In the genomic region with DNA sequence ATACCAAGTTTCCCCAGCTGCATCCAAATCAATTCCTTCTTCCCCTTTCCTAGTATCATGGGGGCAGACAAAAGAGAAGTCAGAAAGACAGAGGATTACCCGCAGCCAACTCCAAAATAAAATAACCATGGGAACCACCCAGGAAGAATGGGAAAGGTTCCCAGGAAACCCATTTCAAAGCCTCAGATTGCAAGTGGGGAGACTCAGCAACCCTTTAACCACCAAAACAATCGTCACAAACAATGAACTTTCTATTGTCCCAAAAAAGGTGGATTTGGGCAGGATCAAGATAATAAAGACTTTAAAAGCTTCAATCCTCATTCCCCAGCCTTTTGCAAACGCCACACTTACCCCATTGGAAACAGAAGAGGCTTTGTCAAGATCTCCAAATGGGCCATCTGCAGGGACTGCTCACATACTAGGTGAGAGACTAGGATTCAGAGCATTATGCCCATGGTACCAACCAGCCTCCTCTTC, we compare ENCODE assay signal across 16 cellular contexts.
"Had no signal": no experiment of that assay in that cellular context is flagged by ENCODE, and none has a peak within 500 bp of the region (broad histone marks: within the 10 kb centered on the region; RNA-seq: fewer than 3 reads in every experiment).

No MANE protein-coding gene starts in this region.

- H3K4me3 ChIP-seq: body of pancreas, gastrocnemius medialis, left lung, thyroid gland, uterus had no signal

- H3K4me3 Mint-ChIP-seq: activated CD4-positive, alpha-beta memory T cell treated with anti-CD3 and anti-CD28 coated beads, Interleukin-2, amount 10 ng/mL, durations not matched to agents 7 days and 5 days; activated naive CD8-positive, alpha-beta T cell; T-helper 2 cell treated with Interferon-gamma antibody and Interleukin-4, amounts not matched to agents 5 μg/mL and 100 μg/mL, for 36 hours had no signal

- H3K27ac Mint-ChIP-seq: activated CD4-positive, alpha-beta memory T cell treated with anti-CD3 and anti-CD28 coated beads, Interleukin-2, amount 10 ng/mL, durations not matched to agents 7 days and 5 days; activated naive CD8-positive, alpha-beta T cell; progenitor cell of endocrine pancreas; T-helper 2 cell treated with Interferon-gamma antibody and Interleukin-4, amounts not matched to agents 5 μg/mL and 100 μg/mL, for 36 hours had no signal

- H3K27ac ChIP-seq: body of pancreas, gastrocnemius medialis, left lung, thyroid gland, uterus had no signal

- H3K36me3 ChIP-seq: gastrocnemius medialis, left lung, thyroid gland, uterus had no signal

- ATAC-seq: body of pancreas, gastrocnemius medialis, left lung had no signal

- H3K27me3 ChIP-seq: body of pancreas, thyroid gland, uterus had no signal

- DNase-seq: activated CD4-positive, alpha-beta memory T cell treated with anti-CD3 and anti-CD28 coated beads, Interleukin-2, amount 10 ng/mL, durations not matched to agents 7 days and 5 days; activated CD4-positive, alpha-beta T cell treated with anti-CD3 and anti-CD28 coated beads for 36 hours; body of pancreas; central memory CD4-positive, alpha-beta T cell; gastrocnemius medialis; left lung; midbrain; stimulated activated CD4-positive, alpha-beta T cell treated with anti-CD3 and anti-CD28 coated beads, Interleukin-12 subunit alpha, Interleukin-12 subunit beta, amount 100 ng/mL, for 4 hours; stimulated activated CD4-positive, alpha-beta T cell treated with anti-CD3 and anti-CD28 coated beads, Interleukin-1b, Interleukin-23, amount 100 ng/mL, for 48 hours; stimulated activated CD8-positive, alpha-beta memory T cell treated with anti-CD3 and anti-CD28 coated beads, Interleukin-4, amount 100 ng/mL, for 48 hours; stimulated activated naive CD4-positive, alpha-beta T cell; thyroid gland; uterus had no signal

- H3K9me3 ChIP-seq: body of pancreas, gastrocnemius medialis, left lung, thyroid gland, uterus had no signal

- H3K4me1 ChIP-seq: gastrocnemius medialis, thyroid gland, uterus had no signal

- H3K9me3 Mint-ChIP-seq: activated CD4-positive, alpha-beta memory T cell treated with anti-CD3 and anti-CD28 coated beads, Interleukin-2, amount 10 ng/mL, durations not matched to agents 7 days and 5 days; T-helper 2 cell treated with Interferon-gamma antibody and Interleukin-4, amounts not matched to agents 5 μg/mL and 100 μg/mL, for 36 hours had no signal

- H3K27me3 Mint-ChIP-seq: activated naive CD8-positive, alpha-beta T cell; progenitor cell of endocrine pancreas had no signal
